In genomic region chr16:29604641-29605549, GRCh38 we compare ENCODE assay signal across 7 cellular contexts. TPM values are rescaled to one million over a fixed set of nuclear protein-coding genes. Genes with fewer than 3 reads are reported as not detected.
DNase-seq lines count a peak whose midpoint lies in the region; ATAC-seq lines count a peak whose summit lies in the region.
"Not testable (repeated sequence)": the region's sequence is repeated elsewhere in the genome, so short reads cannot be mapped to it uniquely, and the experiment has no call there.

No MANE protein-coding gene starts in this region.

- DNase-seq in DMS 273 treated with DMSO at 0.1 percent for 48 hours (lab: John Stamatoyannopoulos, UW) (peak; percentile 31), LHCN-M2 (ENCODE audit: low read depth) (peak; percentile 87), islet precursor cell (peak; percentile 71)

- H3K9me3 Mint-ChIP-seq in T-helper 1 cell treated with Interleukin-12 subunit alpha and Interleukin-12 subunit beta and Interleukin-4 antibody, amounts not matched to agents 30 μg/mL and 1 μg/mL, for 36 hours; activated naive CD8-positive, alpha-beta T cell (ENCODE audit: low read depth): not testable (repeated sequence)

- peak; percentile 46 for ATAC-seq in esophagus mucosa

- peaks cover 40% of the 10 kb centered on the region for H3K4me1 Mint-ChIP-seq in T-helper 1 cell treated with Interleukin-12 subunit alpha and Interleukin-12 subunit beta and Interleukin-4 antibody, amounts not matched to agents 30 μg/mL and 1 μg/mL, for 36 hours (ENCODE audit: low read depth)
- H3K4me1 Mint-ChIP-seq in activated naive CD8-positive, alpha-beta T cell (ENCODE audit: low read depth) = peaks cover 52% of the 10 kb centered on the region

- H3K36me3 Mint-ChIP-seq in T-helper 1 cell treated with Interleukin-12 subunit alpha and Interleukin-12 subunit beta and Interleukin-4 antibody, amounts not matched to agents 30 μg/mL and 1 μg/mL, for 36 hours (ENCODE audit: low read depth); activated naive CD8-positive, alpha-beta T cell: not testable (repeated sequence)

- not testable (repeated sequence) for H3K4me3 ChIP-seq in rectal smooth muscle tissue (ENCODE audit: low read length)

- H3K4me3 Mint-ChIP-seq in T-helper 1 cell treated with Interleukin-12 subunit alpha and Interleukin-12 subunit beta and Interleukin-4 antibody, amounts not matched to agents 30 μg/mL and 1 μg/mL, for 36 hours; activated naive CD8-positive, alpha-beta T cell: not testable (repeated sequence)

- H3K27me3 ChIP-seq in rectal smooth muscle tissue (ENCODE audit: control insufficient read depth, insufficient read depth, low read length) = not testable (repeated sequence)

- H3K4me1 ChIP-seq in rectal smooth muscle tissue (ENCODE audit: control insufficient read depth, insufficient read depth, low read length) = not testable (repeated sequence)

- H3K27ac ChIP-seq in rectal smooth muscle tissue (ENCODE audit: low read depth, low read length) = peak overlapping the region; percentile 24

- peak overlapping the region; percentile 59 for H3K27ac Mint-ChIP-seq in T-helper 1 cell treated with Interleukin-12 subunit alpha and Interleukin-12 subunit beta and Interleukin-4 antibody, amounts not matched to agents 30 μg/mL and 1 μg/mL, for 36 hours
- H3K27ac Mint-ChIP-seq in activated naive CD8-positive, alpha-beta T cell = peak overlapping the region; percentile 46

- not testable (repeated sequence) for H3K9ac ChIP-seq in rectal smooth muscle tissue (ENCODE audit: low read length)

- H3K27me3 Mint-ChIP-seq in T-helper 1 cell treated with Interleukin-12 subunit alpha and Interleukin-12 subunit beta and Interleukin-4 antibody, amounts not matched to agents 30 μg/mL and 1 μg/mL, for 36 hours (ENCODE audit: low read depth); activated naive CD8-positive, alpha-beta T cell: not testable (repeated sequence)

- not testable (repeated sequence) for H3K36me3 ChIP-seq in rectal smooth muscle tissue (ENCODE audit: control insufficient read depth, insufficient read depth, low read length)

RNA-seq across cellular contexts. Expression of gene SPN, which starts 58.2 kb away (rescaled TPM):
- total RNA-seq in LHCN-M2 (2014; rRNA removed) (not detected in 2 replicates), esophagus mucosa (0.60 TPM)
- not detected for polyA plus RNA-seq in LHCN-M2 (2012)

Comparison
In these comparisons a context has a peak if more than half of its experiments do, and no peak if none do; other contexts are left out.
1. DNase-seq: peak in every context shown above with its lines; median percentile 87 in LHCN-M2; 71 in islet precursor cell; 31 in DMS 273 treated with DMSO at 0.1 percent for 48 hours.